9 cellular contexts compared by ENCODE assay signal in the genomic region with DNA sequence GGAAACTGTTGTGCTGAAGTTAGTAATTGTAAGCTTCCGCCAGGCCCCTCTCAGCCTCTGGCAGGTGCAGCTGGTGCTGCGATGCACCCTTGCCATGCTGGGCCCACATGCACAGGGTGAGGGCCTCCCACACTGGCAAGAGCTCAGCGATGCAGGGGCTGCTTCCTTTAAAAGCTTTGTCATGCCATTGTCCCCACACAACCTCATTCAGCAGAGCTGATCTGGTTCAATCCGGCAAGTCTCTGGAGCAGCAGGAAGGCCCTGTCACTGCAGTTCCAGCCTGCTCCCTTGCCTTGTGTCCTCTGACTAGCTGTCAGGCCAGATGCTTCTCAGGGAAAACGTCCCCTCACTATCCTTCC.
DNase-seq lines count a peak whose midpoint lies in the region; ATAC-seq, FAIRE-seq and TF ChIP-seq lines count a peak whose summit lies in the region.
"Had no signal": no experiment of that assay in that cellular context is flagged by ENCODE, and none has a peak within 500 bp of the region (broad histone marks: within the 10 kb centered on the region; RNA-seq: fewer than 3 reads in every experiment).

No MANE protein-coding gene starts in this region.

- no peak for TF ChIP-seq POLR2A in A549 (IDR thresholded peaks at IDR 0.05; ENCODE audit: low read length)

- peak; percentile 10 to 34; a peak in 3 of 6 replicates for ATAC-seq in A549
- no peak for ATAC-seq in natural killer cell
- ATAC-seq in GM19023 (IDR thresholded peaks at IDR 0.05; ENCODE audit: unreplicated experiment) = no peak

- in situ Hi-C loops in GM13977 (cut with MboI; ENCODE audit: low pct_unique_long_range_greater_than_20kb, low sequenced_read_pairs, unreplicated experiment) = no loop called here

- H3K4me1 ChIP-seq in A549 (no peaks in the 10 kb centered on the region), muscle layer of duodenum (ENCODE audit: control insufficient read depth in 1 of 2, insufficient read depth in 2 of 2, low read length in 2 of 2) (peaks cover 0 to 30% of the 10 kb centered on the region in 2 donors)

- H3K9me3 ChIP-seq in A549 (no peaks in the 10 kb centered on the region), muscle layer of duodenum (ENCODE audit: control insufficient read depth in 1 of 2, low read length in 2 of 2) (peaks cover 0 to 2% of the 10 kb centered on the region in 2 donors)

- intact Hi-C loops in dorsolateral prefrontal cortex (cut with DNase I) (loop anchor here in 1 of 2 donors (10.0 kb wide), 1 partner anchor 64 kb away; no protein-coding TSS in a partner anchor), natural killer cell (cut with micrococcal nuclease) (no loop called here)

- no peaks in the 10 kb centered on the region for H3K4me1 Mint-ChIP-seq in natural killer cell

- H3K9me3 Mint-ChIP-seq in natural killer cell = peaks cover 0 to 4% of the 10 kb centered on the region in 2 donors

- H3K27me3 ChIP-seq in dorsolateral prefrontal cortex (no peaks in the 10 kb centered on the region), muscle layer of duodenum (ENCODE audit: low read depth, low read length) (no peaks in the 10 kb centered on the region)
- H3K27me3 ChIP-seq: BLaER1 treated with 17β-estradiol and CSF1 and Interleukin-3, amounts not matched to agents 10 nM and 100 nM had no signal

- H3K4me3 ChIP-seq in A549 (no peak overlapping the region), dorsolateral prefrontal cortex (peak overlapping the region in 3 of 59 donors; percentile 6 to 10 (median 6)), muscle layer of duodenum (ENCODE audit: low read depth in 1 of 2, low read length in 2 of 2) (no peak overlapping the region)
- H3K4me3 ChIP-seq: BLaER1 treated with 17β-estradiol and CSF1 and Interleukin-3, amounts not matched to agents 10 nM and 100 nM had no signal

- CTCF ChIA-PET in A549 (lab: Yijun Ruan, JAX) = interaction anchor here (1.1 to 2.1 kb wide), 4 partner anchors 9 to 25 kb away, joined by 3 to 8 read pairs (median 6); no protein-coding TSS in a partner anchor

- H3K36me3 Mint-ChIP-seq in natural killer cell = no peaks in the 10 kb centered on the region

- no peaks in the 10 kb centered on the region for H3K27me3 Mint-ChIP-seq in natural killer cell (ENCODE audit: low read depth in 2 of 2)

- POLR2A ChIA-PET in A549 (lab: Yijun Ruan, JAX) = no interaction called here

- WGBS in A549 (ENCODE audit: missing lambda C conversion rate) = 64% methylated on average over 3 of the region's 5 CpGs

- FAIRE-seq in A549 (lab: Jason Lieb, UNC) = no peak

- H3K36me3 ChIP-seq in muscle layer of duodenum (ENCODE audit: control insufficient read depth in 1 of 2, insufficient read depth in 2 of 2, low read length in 2 of 2) = peaks cover 11 to 21% of the 10 kb centered on the region in 2 donors

- no peak for TF ChIP-seq EP300 in A549 (IDR thresholded peaks at IDR 0.05)

- TF ChIP-seq CTCF in A549 (IDR thresholded peaks at IDR 0.05) = no peak
- TF ChIP-seq CTCF in dorsolateral prefrontal cortex (IDR thresholded peaks at IDR 0.05 in 54 of 56, conservative IDR thresholded peaks at IDR 0.05 in 2 of 56; ENCODE audit: low read depth in 1 of 56, partially characterized antibody in 56 of 56) = no peak
- no peak for TF ChIP-seq CTCF in natural killer cell (IDR thresholded peaks at IDR 0.05)
- no peak for TF ChIP-seq CTCF in GM13977 (IDR thresholded peaks at IDR 0.05; ENCODE audit: extremely low read depth, insufficient read depth, missing control alignments)

- H3K27ac ChIP-seq in A549 = no peak overlapping the region
- peak overlapping the region in 56 of 59 donors; percentile 4 to 88 (median 65) for H3K27ac ChIP-seq in dorsolateral prefrontal cortex
- H3K27ac ChIP-seq in muscle layer of duodenum (ENCODE audit: low read length) = peak overlapping the region; percentile 22

- TF ChIP-seq RAD21 in A549 (conservative IDR thresholded peaks at IDR 0.05 in 1 of 2, IDR thresholded peaks at IDR 0.05 in 1 of 2) = no peak

- DNase-seq in A549 (ENCODE audit: low read depth in 1 of 2, low spot score in 1 of 2) (no peak), NCI-H128 (lab: John Stamatoyannopoulos, UW; ENCODE audit: unreplicated experiment) (peak; percentile 59), dorsolateral prefrontal cortex (peak in 4 of 10 donors; percentile 26 to 51 (median 34)), RKO (ENCODE audit: low spot score) (no peak), natural killer cell (no peak), GM13977 (ENCODE audit: low spot score) (no peak)

- no peak overlapping the region for H3K4me2 ChIP-seq in A549
- H3K4me2 ChIP-seq: BLaER1 treated with 17β-estradiol and CSF1 and Interleukin-3, amounts not matched to agents 10 nM and 100 nM had no signal

- no peak overlapping the region for H3K4me3 Mint-ChIP-seq in natural killer cell

- H3K27ac Mint-ChIP-seq in natural killer cell = no peak overlapping the region

TF ChIP-seq in A549, 52 proteins besides CTCF, POLR2A, EP300 and RAD21:
- TF ChIP-seq NR3C1 (IDR thresholded peaks at IDR 0.05) = no peak
- no peak for TF ChIP-seq FOSL2 (IDR thresholded peaks at IDR 0.05)
- TF ChIP-seq FOSL2 (CRISPR knock-in tag; IDR thresholded peaks at IDR 0.05) = no peak
- TF ChIP-seq, protein P1, sequence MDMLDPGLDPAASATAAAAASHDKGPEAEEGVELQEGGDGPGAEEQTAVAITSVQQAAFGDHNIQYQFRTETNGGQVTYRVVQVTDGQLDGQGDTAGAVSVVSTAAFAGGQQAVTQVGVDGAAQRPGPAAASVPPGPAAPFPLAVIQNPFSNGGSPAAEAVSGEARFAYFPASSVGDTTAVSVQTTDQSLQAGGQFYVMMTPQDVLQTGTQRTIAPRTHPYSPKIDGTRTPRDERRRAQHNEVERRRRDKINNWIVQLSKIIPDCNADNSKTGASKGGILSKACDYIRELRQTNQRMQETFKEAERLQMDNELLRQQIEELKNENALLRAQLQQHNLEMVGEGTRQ (IDR thresholded peaks at IDR 0.05) = no peak
- TF ChIP-seq HOXB13 (CRISPR knock-in tag; IDR thresholded peaks at IDR 0.05; ENCODE audit: low read depth) = no peak
- TF ChIP-seq, protein P2, sequence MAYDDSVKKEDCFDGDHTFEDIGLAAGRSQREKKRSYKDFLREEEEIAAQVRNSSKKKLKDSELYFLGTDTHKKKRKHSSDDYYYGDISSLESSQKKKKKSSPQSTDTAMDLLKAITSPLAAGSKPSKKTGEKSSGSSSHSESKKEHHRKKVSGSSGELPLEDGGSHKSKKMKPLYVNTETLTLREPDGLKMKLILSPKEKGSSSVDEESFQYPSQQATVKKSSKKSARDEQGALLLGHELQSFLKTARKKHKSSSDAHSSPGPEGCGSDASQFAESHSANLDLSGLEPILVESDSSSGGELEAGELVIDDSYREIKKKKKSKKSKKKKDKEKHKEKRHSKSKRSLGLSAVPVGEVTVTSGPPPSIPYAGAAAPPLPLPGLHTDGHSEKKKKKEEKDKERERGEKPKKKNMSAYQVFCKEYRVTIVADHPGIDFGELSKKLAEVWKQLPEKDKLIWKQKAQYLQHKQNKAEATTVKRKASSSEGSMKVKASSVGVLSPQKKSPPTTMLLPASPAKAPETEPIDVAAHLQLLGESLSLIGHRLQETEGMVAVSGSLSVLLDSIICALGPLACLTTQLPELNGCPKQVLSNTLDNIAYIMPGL (CRISPR knock-in tag; IDR thresholded peaks at IDR 0.05; ENCODE audit: borderline replicate concordance) = no peak
- no peak for TF ChIP-seq HDAC2 (IDR thresholded peaks at IDR 0.05)
- no peak for TF ChIP-seq MAZ (IDR thresholded peaks at IDR 0.05; ENCODE audit: borderline replicate concordance, low read depth, low read length)
- TF ChIP-seq CBX2 (IDR thresholded peaks at IDR 0.05; ENCODE audit: borderline replicate concordance, low read depth) = no peak
- no peak for TF ChIP-seq ESRRA (IDR thresholded peaks at IDR 0.05; ENCODE audit: borderline replicate concordance, low read length)
- no peak for TF ChIP-seq POLR2AphosphoS2 (conservative IDR thresholded peaks at IDR 0.05; ENCODE audit: low read length)
- TF ChIP-seq RARB (CRISPR knock-in tag; IDR thresholded peaks at IDR 0.05) = no peak
- TF ChIP-seq RCOR1 (IDR thresholded peaks at IDR 0.05; ENCODE audit: low read depth, low read length) = no peak
- no peak for TF ChIP-seq MYC (IDR thresholded peaks at IDR 0.05; ENCODE audit: borderline replicate concordance, low read length)

Comparison
In these comparisons a context has a peak if more than half of its experiments do, and no peak if none do; other contexts are left out.
1. ATAC-seq: peak in A549 (2 of 2); none in natural killer cell (0 of 3) and GM19023 (single experiment).
2. H3K27ac ChIP-seq: peak in dorsolateral prefrontal cortex (56 of 59) and muscle layer of duodenum (single experiment); none in A549 (0 of 2).